In the genomic region with DNA sequence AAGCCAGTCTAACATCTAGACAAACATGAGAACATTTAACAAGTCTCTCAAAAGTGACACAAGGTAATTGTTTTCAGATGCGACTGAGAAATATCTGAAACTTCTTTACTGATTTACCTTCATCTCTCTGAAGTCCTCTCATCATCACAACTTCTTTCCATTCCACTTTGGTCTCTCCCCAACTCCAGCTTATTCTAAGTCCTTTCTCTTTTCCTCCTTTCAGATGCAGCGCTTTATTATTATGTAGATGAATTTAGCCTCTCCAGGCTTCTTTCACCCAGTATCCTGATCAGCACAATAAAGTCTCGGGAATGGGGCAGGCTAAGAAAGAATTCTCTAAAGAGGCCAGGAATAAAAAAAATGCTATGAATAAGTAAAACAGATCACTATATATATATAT, we compare ENCODE assay signal across 17 cellular contexts.
A peak's percentile ranks its signal among the peaks of the same experiment; 100 is the strongest.
DNase-seq lines count a peak whose midpoint lies in the region; ATAC-seq, FAIRE-seq and TF ChIP-seq lines count a peak whose summit lies in the region.
"Had no signal": no experiment of that assay in that cellular context is flagged by ENCODE, and none has a peak within 500 bp of the region (broad histone marks: within the 10 kb centered on the region; RNA-seq: fewer than 3 reads in every experiment).

No MANE protein-coding gene starts in this region.

- peaks cover 48% of the 10 kb centered on the region for H3K4me1 Mint-ChIP-seq in GM23338
- H3K4me1 Mint-ChIP-seq: CD4-positive, CD25-positive, alpha-beta regulatory T cell had no signal

- peak overlapping the region; percentile 34 for H3K4ac ChIP-seq in H1 (replicated peaks; ENCODE audit: insufficient read length, low read depth, low read length)

- H2BK5ac ChIP-seq in H1 (ENCODE audit: low read depth, low read length), result peak overlapping the region; percentile 98; the same call in 1 of the 2 replicates

- no peaks in the 10 kb centered on the region for H3K23me2 ChIP-seq in H1 (ENCODE audit: low read depth, low read length)

- peaks cover 20% of the 10 kb centered on the region for H3K4me1 ChIP-seq in GM23338 (ENCODE audit: insufficient read depth)
- H3K4me1 ChIP-seq in HUES6 (ENCODE audit: control insufficient read depth, insufficient read depth, low read length), result peaks cover 23% of the 10 kb centered on the region
- peaks cover 5 to 16% (median 7%) of the 10 kb centered on the region in 4 experiments; a peak in 6 of 7 replicates for H3K4me1 ChIP-seq in H1 (replicated peaks in 1 of 4; ENCODE audit: control insufficient read depth in 3 of 4, insufficient read depth in 4 of 4, low read length in 3 of 4)
- peaks cover 18% of the 10 kb centered on the region for H3K4me1 ChIP-seq in iPS-20b (ENCODE audit: insufficient read depth, low read length)
- H3K4me1 ChIP-seq: BLaER1 treated with 17β-estradiol and CSF1 and Interleukin-3, amounts not matched to agents 10 nM and 100 nM had no signal

- H3F3A ChIP-seq in GM23338 (replicated peaks; ENCODE audit: low read depth), result no peaks in the 10 kb centered on the region

- no peak overlapping the region for H2AFZ ChIP-seq in GM23338
- H2AFZ ChIP-seq in H1 (ENCODE audit: low read length), result no peak overlapping the region

- H3K9ac ChIP-seq in HUES6 (ENCODE audit: low read length), result no peak overlapping the region
- no peak overlapping the region for H3K9ac ChIP-seq in H1 (replicated peaks in 1 of 4; ENCODE audit: extremely low read depth in 1 of 4, low read depth in 3 of 4, low read length in 3 of 4)
- no peak overlapping the region for H3K9ac ChIP-seq in iPS-20b (ENCODE audit: low read depth, low read length)
- H3K9ac ChIP-seq: BLaER1 treated with 17β-estradiol and CSF1 and Interleukin-3, amounts not matched to agents 10 nM and 100 nM had no signal

- H4K91ac ChIP-seq in H1 (replicated peaks; ENCODE audit: insufficient read length, low read length), result peak overlapping the region; percentile 100

- H3K56ac ChIP-seq in H1 (replicated peaks; ENCODE audit: insufficient read length, low read depth, low read length), result no peak overlapping the region

- H4K5ac ChIP-seq in H1 (ENCODE audit: insufficient read length, low read depth, low read length), result peak overlapping the region; percentile 93

- H3K9me3 Mint-ChIP-seq in GM23338, result peaks cover 6% of the 10 kb centered on the region; the same call in 2 of the 3 replicates

- H3K4me2 ChIP-seq in GM23338 (peak overlapping the region; percentile 31; the same call in 1 of the 2 replicates), H1 (ENCODE audit: insufficient read depth in 1 of 2, low read depth in 2 of 2, low read length in 2 of 2) (peak overlapping the region; percentile 48 to 56; a peak in 2 of 4 replicates)
- H3K4me2 ChIP-seq: BLaER1 treated with 17β-estradiol and CSF1 and Interleukin-3, amounts not matched to agents 10 nM and 100 nM had no signal

- H3K27ac ChIP-seq in GM23338 (ENCODE audit: low read depth), result peak overlapping the region; percentile 10
- H3K27ac ChIP-seq in HUES6 (ENCODE audit: low read depth, low read length), result peak overlapping the region; percentile 72
- no peak overlapping the region for H3K27ac ChIP-seq in H1 (ENCODE audit: low read depth, low read length)
- peak overlapping the region; percentile 89 for H3K27ac ChIP-seq in iPS-20b (ENCODE audit: low read length)
- H3K27ac ChIP-seq: 22Rv1; BLaER1 treated with 17β-estradiol and CSF1 and Interleukin-3, amounts not matched to agents 10 nM and 100 nM had no signal

- ATAC-seq in GM23338 (peak; percentile 98), HG02763 (IDR thresholded peaks at IDR 0.05; ENCODE audit: unreplicated experiment) (no peak)
- ATAC-seq: GM12878 had no signal

- peaks cover 12% of the 10 kb centered on the region for H3K9me2 ChIP-seq in GM23338 (ENCODE audit: insufficient read depth)

- WGBS in H1 (ENCODE audit: extremely low coverage in 1 of 2, insufficient coverage in 1 of 2, insufficient read length in 1 of 2, insufficient replicate concordance in 2 of 2, low coverage in 1 of 2, low lambda C conversion rate in 2 of 2, missing lambda C conversion rate in 1 of 2), 2 experiments, result 16% methylated on average over 3 of the region's 3 CpGs; no CpG with 5 or more reads in 1 of the 2 experiments

- H3K79me2 ChIP-seq in GM23338 (replicated peaks; ENCODE audit: insufficient read depth), result no peaks in the 10 kb centered on the region
- no peaks in the 10 kb centered on the region for H3K79me2 ChIP-seq in H1 (ENCODE audit: control insufficient read depth in 1 of 2, insufficient read depth in 2 of 2, low read length in 2 of 2)

- peak overlapping the region; percentile 97 for H3K18ac ChIP-seq in H1 (ENCODE audit: extremely low read depth, low read length)

- POLR2A ChIA-PET in H1 (lab: Charles Lee; ENCODE audit: partially characterized antibody), result interaction anchor here (0.9 kb wide), 1 partner anchor 20 kb away, joined by 3 read pairs; no protein-coding TSS in a partner anchor

- TF ChIP-seq RAD21 in H1 (IDR thresholded peaks at IDR 0.05 in 1 of 2, conservative IDR thresholded peaks at IDR 0.05 in 1 of 2; ENCODE audit: low read depth in 2 of 2, low read length in 2 of 2), result no peak

- no peak overlapping the region for H3K23ac ChIP-seq in H1 (ENCODE audit: insufficient read length)

- no peaks in the 10 kb centered on the region for H3K79me1 ChIP-seq in H1 (ENCODE audit: low read depth, low read length)

- H4K8ac ChIP-seq in H1 (ENCODE audit: extremely low read depth, insufficient read depth, low read length), result no peak overlapping the region

- peak; percentile 79 for DNase-seq in GM23338 (ENCODE audit: low spot score)
- DNase-seq in H1 (ENCODE audit: low read depth in 1 of 2, low spot score in 2 of 2), result no peak
- no peak for DNase-seq in HuH-7 (ENCODE audit: low spot score)
- no peak for DNase-seq in stimulated activated naive CD4-positive, alpha-beta T cell (lab: John Stamatoyannopoulos, UW)
- no peak for DNase-seq in DMS79 (lab: John Stamatoyannopoulos, UW)
- DNase-seq: Calu3; CD4-positive, CD25-positive, alpha-beta regulatory T cell; DMS 273 treated with DMSO at 0.1 percent for 48 hours; IMR-90; KBM-7 had no signal

- H2BK12ac ChIP-seq in H1 (ENCODE audit: low read depth, low read length), result peak overlapping the region; percentile 99

- H3K9me3 ChIP-seq in HUES6 (ENCODE audit: control insufficient read depth, insufficient read depth, low read depth, low read length), result no peaks in the 10 kb centered on the region
- H3K9me3 ChIP-seq in H1 (ENCODE audit: insufficient read depth in 2 of 2, low read depth in 1 of 2, low read length in 1 of 2), result peaks cover 6 to 12% of the 10 kb centered on the region in 2 experiments
- H3K9me3 ChIP-seq in iPS-20b (ENCODE audit: insufficient read depth, low read depth, low read length), result peaks cover 15% of the 10 kb centered on the region
- H3K9me3 ChIP-seq: BLaER1 treated with 17β-estradiol and CSF1 and Interleukin-3, amounts not matched to agents 10 nM and 100 nM had no signal

- H3K36me3 Mint-ChIP-seq in GM23338 (ENCODE audit: low read depth), result peaks cover 13% of the 10 kb centered on the region; the same call in 2 of the 3 replicates
- H3K36me3 Mint-ChIP-seq: CD4-positive, CD25-positive, alpha-beta regulatory T cell had no signal

- peak overlapping the region; percentile 33; the same call in 1 of the 2 replicates for H3K27ac Mint-ChIP-seq in GM23338
- H3K27ac Mint-ChIP-seq: CD4-positive, CD25-positive, alpha-beta regulatory T cell had no signal

- H3K36me3 ChIP-seq in GM23338 (ENCODE audit: insufficient read depth) (0 out of 2 replicates have a peak, but pooled peaks cover 5% of the 10 kb centered on the region), HUES6 (ENCODE audit: control insufficient read depth, insufficient read depth, low read length) (no peaks in the 10 kb centered on the region), H1 (ENCODE audit: control insufficient read depth in 2 of 4, insufficient read depth in 4 of 4, low read length in 3 of 4) (peaks cover 0 to 3% (median 0%) of the 10 kb centered on the region in 4 experiments; a peak in 3 of 8 replicates), iPS-20b (ENCODE audit: insufficient read depth, low read depth, low read length) (no peaks in the 10 kb centered on the region; the same call in 1 of the 2 replicates)
- H3K36me3 ChIP-seq: BLaER1 treated with 17β-estradiol and CSF1 and Interleukin-3, amounts not matched to agents 10 nM and 100 nM had no signal

- H3K27me3 ChIP-seq in GM23338 (ENCODE audit: insufficient read depth) (no peaks in the 10 kb centered on the region), HUES6 (ENCODE audit: control insufficient read depth, insufficient read depth, low read length) (no peaks in the 10 kb centered on the region), H1 (replicated peaks in 1 of 4; ENCODE audit: control insufficient read depth in 3 of 4, extremely low read depth in 1 of 4, insufficient read depth in 3 of 4, low read length in 3 of 4) (no peaks in the 10 kb centered on the region), iPS-20b (ENCODE audit: insufficient read depth, low read length) (no peaks in the 10 kb centered on the region)
- H3K27me3 ChIP-seq: BLaER1 treated with 17β-estradiol and CSF1 and Interleukin-3, amounts not matched to agents 10 nM and 100 nM had no signal

- FAIRE-seq in H1 (lab: Jason Lieb, UNC), result no peak
- FAIRE-seq: GM12878, GM18507 had no signal

- H3K4me3 ChIP-seq in GM23338, result peak overlapping the region; percentile 0; the same call in 1 of the 2 replicates
- peak overlapping the region; percentile 18; the same call in 1 of the 2 replicates for H3K4me3 ChIP-seq in HUES6 (ENCODE audit: low read depth, low read length)
- peak overlapping the region in 1 of 4 experiments; percentile 24; a peak in 1 of 8 replicates for H3K4me3 ChIP-seq in H1 (ENCODE audit: extremely low read depth in 1 of 4, insufficient read depth in 2 of 4, low read depth in 3 of 4, low read length in 4 of 4)
- peak overlapping the region; percentile 51; the same call in 1 of the 2 replicates for H3K4me3 ChIP-seq in iPS-20b (ENCODE audit: low read length)
- H3K4me3 ChIP-seq: BLaER1 treated with 17β-estradiol and CSF1 and Interleukin-3, amounts not matched to agents 10 nM and 100 nM; GM12878 had no signal

- CTCF ChIA-PET in H1 (lab: Charles Lee; ENCODE audit: partially characterized antibody), result interaction anchor here (1.1 to 4.6 kb wide), 3 partner anchors 9 to 95 kb away, joined by 3 to 30 read pairs (median 6); no protein-coding TSS in a partner anchor

- H2BK15ac ChIP-seq in H1 (ENCODE audit: low read length), result no peak overlapping the region

- no peaks in the 10 kb centered on the region for H4K20me1 ChIP-seq in GM23338 (replicated peaks; ENCODE audit: insufficient read depth)
- H4K20me1 ChIP-seq in H1 (replicated peaks in 1 of 2; ENCODE audit: control insufficient read depth in 1 of 2, insufficient read depth in 2 of 2, low read length in 2 of 2), result no peaks in the 10 kb centered on the region
- H4K20me1 ChIP-seq: BLaER1 treated with 17β-estradiol and CSF1 and Interleukin-3, amounts not matched to agents 10 nM and 100 nM had no signal

- no peak for TF ChIP-seq EP300 in H1 (IDR thresholded peaks at IDR 0.05; ENCODE audit: borderline replicate concordance in 1 of 2, low read depth in 2 of 2, low read length in 2 of 2)

- 0 out of 2 replicates have a peak overlapping the region, but pooled peaks have one; percentile 71 for H2AK5ac ChIP-seq in H1 (ENCODE audit: low read depth, low read length)

- no peaks in the 10 kb centered on the region for H3K27me3 Mint-ChIP-seq in GM23338 (ENCODE audit: insufficient read depth, low read depth, poor library complexity)
- H3K27me3 Mint-ChIP-seq: CD4-positive, CD25-positive, alpha-beta regulatory T cell had no signal

- no peak for TF ChIP-seq POLR2A in H1 (IDR thresholded peaks at IDR 0.05; ENCODE audit: control extremely low read depth in 1 of 2, low read depth in 2 of 2, low read length in 2 of 2)

- H2BK120ac ChIP-seq in H1 (replicated peaks; ENCODE audit: low read depth, low read length), result peak overlapping the region; percentile 99

- peak overlapping the region; percentile 86 for H2BK20ac ChIP-seq in H1 (ENCODE audit: low read length)

- H3K4me3 Mint-ChIP-seq in GM23338, result 0 out of 3 replicates have a peak overlapping the region, but pooled peaks have one; percentile 7
- H3K4me3 Mint-ChIP-seq: CD4-positive, CD25-positive, alpha-beta regulatory T cell had no signal

- TF ChIP-seq CTCF in GM23338 (conservative IDR thresholded peaks at IDR 0.05; ENCODE audit: low read depth in 2 of 2) (no peak), H1 (IDR thresholded peaks at IDR 0.05; ENCODE audit: control extremely low read depth in 1 of 3, insufficient read depth in 1 of 3, low read depth in 1 of 3, low read length in 3 of 3) (no peak)

- no peak overlapping the region for H3K14ac ChIP-seq in H1 (ENCODE audit: insufficient read length)
